1 cellular context compared by ENCODE assay signal in the genomic region with DNA sequence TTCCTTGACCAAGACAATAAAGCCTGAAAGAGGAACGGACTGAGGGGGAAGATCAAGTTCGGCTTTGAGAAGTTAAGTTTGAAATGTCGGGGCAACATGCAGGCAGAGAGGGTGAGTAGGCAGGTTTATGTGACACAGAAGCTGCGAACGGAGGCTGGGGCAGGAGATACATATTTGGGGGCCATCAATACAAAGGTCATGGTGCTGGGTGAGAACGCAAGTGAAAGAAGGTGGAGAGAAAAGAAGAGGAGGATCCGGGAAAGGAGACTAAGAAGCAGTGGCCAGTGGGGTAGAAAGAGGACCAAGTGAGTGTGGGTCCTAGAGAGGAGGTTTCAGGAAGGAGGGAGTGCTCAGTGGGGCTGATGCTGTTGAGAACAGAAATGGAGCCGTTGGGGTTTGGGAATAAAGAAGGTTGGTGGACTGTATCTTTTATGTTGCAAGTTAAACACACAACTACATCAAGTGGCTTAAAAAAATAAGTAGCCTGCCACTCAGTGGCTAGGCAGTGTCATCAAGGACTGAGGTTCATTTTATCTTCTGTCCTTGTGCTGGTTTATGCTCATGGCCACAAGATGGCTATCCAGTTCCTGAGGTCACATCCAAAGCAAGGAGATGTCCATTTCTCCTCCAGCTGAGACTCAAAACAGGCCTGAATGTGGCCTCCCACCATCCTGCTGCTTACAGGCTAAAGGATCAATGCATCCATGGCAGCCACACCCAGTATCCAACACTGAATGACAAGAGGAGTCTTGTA.
TF ChIP-seq lines count a peak whose summit lies in the region.

No MANE protein-coding gene starts in this region.

TF ChIP-seq in IMR-90, 13 proteins besides CTCF, POLR2A, EP300 and RAD21:
- TF ChIP-seq MXI1 (IDR thresholded peaks at IDR 0.05; ENCODE audit: borderline replicate concordance, low read depth, low read length): no peak
- no peak for TF ChIP-seq RCOR1 (IDR thresholded peaks at IDR 0.05; ENCODE audit: insufficient replicate concordance, low read length)
- TF ChIP-seq BHLHE40 (IDR thresholded peaks at IDR 0.05; ENCODE audit: low read depth, low read length): no peak
- no peak for TF ChIP-seq RFX5 (IDR thresholded peaks at IDR 0.05; ENCODE audit: low read depth, low read length)
- no peak for TF ChIP-seq MAFK (IDR thresholded peaks at IDR 0.05; ENCODE audit: low read depth, low read length)
- no peak for TF ChIP-seq SMC3 (IDR thresholded peaks at IDR 0.05; ENCODE audit: low read depth, low read length)
- no peak for TF ChIP-seq USF2 (IDR thresholded peaks at IDR 0.05; ENCODE audit: low read depth, low read length)
- no peak for TF ChIP-seq CEBPB (IDR thresholded peaks at IDR 0.05; ENCODE audit: low read depth, low read length)
- no peak for TF ChIP-seq MAZ (IDR thresholded peaks at IDR 0.05; ENCODE audit: borderline replicate concordance, low read depth, low read length)
- no peak for TF ChIP-seq CHD1 (IDR thresholded peaks at IDR 0.05; ENCODE audit: low read depth, low read length)
- TF ChIP-seq FOS (IDR thresholded peaks at IDR 0.05; ENCODE audit: low read depth, low read length): no peak
- no peak for TF ChIP-seq NFE2L2 (IDR thresholded peaks at IDR 0.05; ENCODE audit: low read depth, low read length)
- TF ChIP-seq ELK1 (IDR thresholded peaks at IDR 0.05; ENCODE audit: borderline replicate concordance, low read depth, low read length): no peak
